Comparison of ENCODE assay signal across 23 cellular contexts in genomic region chr12:63921157-63921556, GRCh38.
DNase-seq lines count a peak whose midpoint lies in the region; ATAC-seq and TF ChIP-seq lines count a peak whose summit lies in the region.
"Had no signal": no experiment of that assay in that cellular context is flagged by ENCODE, and none has a peak within 500 bp of the region (broad histone marks: within the 10 kb centered on the region; RNA-seq: fewer than 3 reads in every experiment).

No MANE protein-coding gene starts in this region.

- dilution Hi-C loops in mammary epithelial cell (cut with HindIII; ENCODE audit: low sequenced_read_pairs), result no loop called here

- H3K4me3 ChIP-seq in mammary epithelial cell (replicated peaks in 1 of 3; ENCODE audit: insufficient read depth in 1 of 3, low read depth in 2 of 3, low read length in 3 of 3) (no peak overlapping the region), mesendoderm (ENCODE audit: low read length) (no peak overlapping the region)

- H3K18ac ChIP-seq in mesendoderm (ENCODE audit: low read length), result no peak overlapping the region

- no peak overlapping the region for H3K23ac ChIP-seq in mesendoderm (ENCODE audit: low read length)

- H2AFZ ChIP-seq in mammary epithelial cell (ENCODE audit: low read depth, low read length), result no peak overlapping the region

- 87% methylated on average over 6 of the region's 6 CpGs for WGBS in mammary epithelial cell (ENCODE audit: low coverage, missing lambda C conversion rate)
- no CpG with 5 or more reads among the region's 6 CpGs for WGBS in mesendoderm (ENCODE audit: extremely low coverage, insufficient coverage, low lambda C conversion rate)

- H3K4me2 ChIP-seq in mammary epithelial cell (ENCODE audit: insufficient read depth, low read depth, low read length), result no peak overlapping the region
- H3K4me2 ChIP-seq in mesendoderm (ENCODE audit: low read length), result no peak overlapping the region
- H3K4me2 ChIP-seq: KMS-11 had no signal

- BruUV-seq in mammary epithelial cell (replicated peaks; lab: Mats Ljungman, UMichigan), result no TSS peak

- H3K4ac ChIP-seq in mesendoderm (ENCODE audit: low read depth, low read length), result no peak overlapping the region

- no peaks in the 10 kb centered on the region for H3K79me1 ChIP-seq in mesendoderm (ENCODE audit: low read length)

- CTCF ChIA-PET in mammary epithelial cell (lab: Charles Lee; ENCODE audit: low non-redundant PET), result no interaction called here

- H3K27ac Mint-ChIP-seq in HFFc6, result peak overlapping the region; percentile 42; the same call in 1 of the 2 replicates
- H3K27ac Mint-ChIP-seq: B cell; CD8-positive, alpha-beta memory T cell; IgD-negative memory B cell had no signal

- peaks cover 34% of the 10 kb centered on the region for H3K36me3 Mint-ChIP-seq in HFFc6 (ENCODE audit: low read depth)
- H3K36me3 Mint-ChIP-seq: CD8-positive, alpha-beta memory T cell; IgD-negative memory B cell had no signal

- H3K9me3 ChIP-seq in mammary epithelial cell (replicated peaks; ENCODE audit: insufficient read depth, low read length), result no peaks in the 10 kb centered on the region

- TF ChIP-seq CTCF in HFFc6 (IDR thresholded peaks at IDR 0.05), result no peak
- no peak for TF ChIP-seq CTCF in mammary epithelial cell (conservative IDR thresholded peaks at IDR 0.05 in 1 of 2, IDR thresholded peaks at IDR 0.05 in 1 of 2; ENCODE audit: extremely low read depth in 1 of 2, insufficient read depth in 1 of 2, low read depth in 1 of 2, low read length in 2 of 2)

- H3K56ac ChIP-seq in mesendoderm (ENCODE audit: low read length), result no peak overlapping the region

- peak overlapping the region; percentile 5 for H4K8ac ChIP-seq in mesendoderm (ENCODE audit: low read depth, low read length)

- peaks cover 80% of the 10 kb centered on the region for H3K79me2 ChIP-seq in mammary epithelial cell (ENCODE audit: insufficient read depth, low read length)
- no peaks in the 10 kb centered on the region for H3K79me2 ChIP-seq in mesendoderm (ENCODE audit: control insufficient read depth, insufficient read depth, low read length)

- no peaks in the 10 kb centered on the region for H4K20me1 ChIP-seq in mammary epithelial cell (ENCODE audit: insufficient read depth, low read length)

- intact Hi-C loops in mammary epithelial cell (cut with micrococcal nuclease), result no loop called here

- H3K4me3 Mint-ChIP-seq in HFFc6, result no peak overlapping the region
- H3K4me3 Mint-ChIP-seq: B cell; CD14-positive monocyte; CD8-positive, alpha-beta memory T cell; IgD-negative memory B cell had no signal

- H3K27ac ChIP-seq in mammary epithelial cell (ENCODE audit: insufficient read depth, low read depth, low read length) (peak overlapping the region; percentile 25), mesendoderm (ENCODE audit: low read depth, low read length) (no peak overlapping the region)
- H3K27ac ChIP-seq: KMS-11 had no signal

- H3K4me1 Mint-ChIP-seq in HFFc6 (ENCODE audit: low read depth), result peaks cover 90% of the 10 kb centered on the region
- H3K4me1 Mint-ChIP-seq: CD8-positive, alpha-beta memory T cell had no signal

- no peak overlapping the region for H2BK15ac ChIP-seq in mesendoderm (replicated peaks; ENCODE audit: low read depth)

- ATAC-seq in HG03280 (IDR thresholded peaks at IDR 0.05; ENCODE audit: unreplicated experiment) (no peak), GM21447 (IDR thresholded peaks at IDR 0.05; ENCODE audit: unreplicated experiment) (no peak)

- H3K4me1 ChIP-seq in mammary epithelial cell (ENCODE audit: insufficient read depth, low read length) (peaks cover 59% of the 10 kb centered on the region), mesendoderm (ENCODE audit: control insufficient read depth, low read depth, low read length) (no peaks in the 10 kb centered on the region)

- H3K9ac ChIP-seq in mammary epithelial cell (ENCODE audit: insufficient read depth, low read length), result no peak overlapping the region
- H3K9ac ChIP-seq in mesendoderm (ENCODE audit: low read length), result no peak overlapping the region
- H3K9ac ChIP-seq: KMS-11 had no signal

- no peak overlapping the region for H4K5ac ChIP-seq in mesendoderm (ENCODE audit: low read length)

- no peaks in the 10 kb centered on the region for H3K27me3 ChIP-seq in mammary epithelial cell (ENCODE audit: insufficient read depth, low read length)
- H3K27me3 ChIP-seq in mesendoderm (ENCODE audit: insufficient read depth, low read length, poor library complexity), result no peaks in the 10 kb centered on the region

- H3K36me3 ChIP-seq in mammary epithelial cell (ENCODE audit: insufficient read depth, low read length) (peaks cover 4% of the 10 kb centered on the region), mesendoderm (ENCODE audit: control insufficient read depth, insufficient read depth, low read length) (no peaks in the 10 kb centered on the region)

- H3K9me3 Mint-ChIP-seq in HFFc6, result peaks cover 3% of the 10 kb centered on the region
- H3K9me3 Mint-ChIP-seq: IgD-negative memory B cell had no signal

- H2BK5ac ChIP-seq in mesendoderm (ENCODE audit: low read length), result no peak overlapping the region

- in situ Hi-C loops in mammary epithelial cell (cut with MboI; ENCODE audit: low sequenced_read_pairs in 2 of 2), result no loop called here

- H2AK5ac ChIP-seq in mesendoderm (ENCODE audit: low read length), result no peak overlapping the region

- no peak overlapping the region for H2BK120ac ChIP-seq in mesendoderm (ENCODE audit: low read depth, low read length)

- peaks cover 2% of the 10 kb centered on the region for H3K27me3 Mint-ChIP-seq in HFFc6 (ENCODE audit: insufficient read depth)
- H3K27me3 Mint-ChIP-seq: B cell, IgD-negative memory B cell had no signal

- no peak for DNase-seq in HFFc6
- DNase-seq in M059J (ENCODE audit: low read depth), result peak; percentile 52
- DNase-seq in mammary epithelial cell, result no peak
- no peak for DNase-seq in mesendoderm
- no peak for DNase-seq in DMS 273 (lab: John Stamatoyannopoulos, UW; ENCODE audit: unreplicated experiment)
- DNase-seq in RKO (ENCODE audit: low spot score), result no peak
- DNase-seq: CD8-positive, alpha-beta memory T cell; DMS153; DND-41; NCI-H1092 treated with DMSO at 0.1 percent for 48 hours; NCI-H1436; NCI-H187; NCI-H2081 treated with DMSO at 0.1 percent for 48 hours; NCI-H2171 treated with DMSO at 0.1 percent for 48 hours; NCI-H345; NCI-H510A treated with DMSO at 0.1 percent for 48 hours; SHP77 treated with DMSO at 0.1 percent for 48 hours had no signal
